Comparison of ENCODE assay signal across 10 cellular contexts in the genomic region with DNA sequence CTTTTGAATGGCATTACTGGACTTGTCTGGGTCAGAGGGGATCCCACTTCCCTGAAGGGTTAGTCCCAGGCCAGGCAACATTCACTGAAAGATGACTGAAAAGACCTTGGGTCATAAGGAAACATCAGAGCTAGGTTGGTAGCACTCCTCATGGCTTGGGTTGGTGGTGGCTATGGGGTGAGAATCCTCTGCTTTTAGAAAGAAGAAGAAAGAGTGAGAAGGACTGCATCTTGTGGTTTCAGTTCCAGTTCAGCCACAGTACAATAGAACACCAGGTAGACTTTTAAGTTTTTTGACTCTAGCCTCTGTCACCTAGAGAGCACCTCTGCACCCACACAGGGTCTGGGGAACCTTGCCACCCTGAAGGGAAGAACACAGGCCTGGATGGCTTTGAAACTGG. TPM values are rescaled to one million over a fixed set of nuclear protein-coding genes. Genes with fewer than 3 reads are reported as not detected.
"Had no signal": no experiment of that assay in that cellular context is flagged by ENCODE, and none has a peak within 500 bp of the region (broad histone marks: within the 10 kb centered on the region; RNA-seq: fewer than 3 reads in every experiment).

No MANE protein-coding gene starts in this region.

- H3K4me3 ChIP-seq: GM23338 had no signal

- H3K27me3 Mint-ChIP-seq: IgD-negative memory B cell had no signal

- H2AFZ ChIP-seq: GM23338 had no signal

- H3K9me3 Mint-ChIP-seq: GM23338 had no signal

- H3K27ac Mint-ChIP-seq: GM23338, H9, IgD-negative memory B cell had no signal

- ATAC-seq: GM23338, HepG2 had no signal

- FAIRE-seq: H1, H54, HepG2 had no signal

- H3K4me1 Mint-ChIP-seq: GM23338, H9, IgD-negative memory B cell had no signal

- H3K4me3 Mint-ChIP-seq: GM23338, H9, IgD-negative memory B cell had no signal

- DNase-seq: H9, HCEC 1CT, KBM-7 had no signal

- H3K4me2 ChIP-seq: GM23338 had no signal

- H3K27ac ChIP-seq: HL-60 had no signal

- H3K36me3 Mint-ChIP-seq: IgD-negative memory B cell had no signal

RNA-seq across cellular contexts. Expression of a gene that starts 36.3 kb away (rescaled TPM):
- total RNA-seq: GM23338, H1, H9, HepG2, HT1080 had no signal
- polyA plus RNA-seq: GM23338, H1, HepG2, IgD-negative memory B cell had no signal
